ENCODE assay signal across 10 cellular contexts in genomic region chr3:120177907-120178306, GRCh38.
A peak's percentile ranks its signal among the peaks of the same experiment; 100 is the strongest.
DNase-seq lines count a peak whose midpoint lies in the region; ATAC-seq, FAIRE-seq and TF ChIP-seq lines count a peak whose summit lies in the region.
"Had no signal": no experiment of that assay in that cellular context is flagged by ENCODE, and none has a peak within 500 bp of the region (broad histone marks: within the 10 kb centered on the region; RNA-seq: fewer than 3 reads in every experiment).

No MANE protein-coding gene starts in this region.

- H3K27me3 Mint-ChIP-seq in astrocyte (ENCODE audit: low read depth, unreplicated experiment) (no peaks in the 10 kb centered on the region), osteocyte (ENCODE audit: unreplicated experiment) (no peaks in the 10 kb centered on the region)
- H3K27me3 Mint-ChIP-seq in natural killer cell treated with Interleukin-12 subunit alpha and Interleukin-12 subunit beta and Interleukin-15 and Interleukin-18, amount 100 ng/mL, for 72 hours: peaks cover 0 to 11% of the 10 kb centered on the region in 2 donors
- peaks cover 8% of the 10 kb centered on the region for H3K27me3 Mint-ChIP-seq in activated T-helper 17 cell treated with anti-CD3 and anti-CD28 coated beads, Interleukin-2, amount 50 U/mL, for 72 hours
- H3K27me3 Mint-ChIP-seq: stimulated activated naive CD8-positive, alpha-beta T cell treated with anti-CD3 and anti-CD28 coated beads, Interleukin-15, Interleukin-2, amounts not matched to agents 100 ng/mL and 50 ng/mL, for 24 hours had no signal

- H3K27ac Mint-ChIP-seq in astrocyte (ENCODE audit: unreplicated experiment) (peak overlapping the region; percentile 99), osteocyte (ENCODE audit: unreplicated experiment) (peak overlapping the region; percentile 97)
- no peak overlapping the region for H3K27ac Mint-ChIP-seq in natural killer cell treated with Interleukin-12 subunit alpha and Interleukin-12 subunit beta and Interleukin-15 and Interleukin-18, amount 100 ng/mL, for 72 hours
- H3K27ac Mint-ChIP-seq in activated T-helper 17 cell treated with anti-CD3 and anti-CD28 coated beads, Interleukin-2, amount 50 U/mL, for 72 hours: no peak overlapping the region
- H3K27ac Mint-ChIP-seq: activated T-helper 1 cell treated with anti-CD3 and anti-CD28 coated beads, Interleukin-12 subunit alpha, Interleukin-12 subunit beta, Interleukin-2, Interleukin-4 antibody, amounts not matched to agents 30 ng/mL and 10 ng/mL and 1 ng/mL, durations not matched to agents 14 hours and 24 hours and 36 hours; stimulated activated naive CD8-positive, alpha-beta T cell treated with anti-CD3 and anti-CD28 coated beads, Interleukin-15, Interleukin-2, amounts not matched to agents 100 ng/mL and 50 ng/mL, for 24 hours had no signal

- H4K20me1 ChIP-seq in astrocyte (ENCODE audit: insufficient read depth, low read length): no peaks in the 10 kb centered on the region

- H3K27ac ChIP-seq in astrocyte (ENCODE audit: low read depth, low read length): peak overlapping the region; percentile 12

- H3K9me3 Mint-ChIP-seq in astrocyte (ENCODE audit: unreplicated experiment): no peaks in the 10 kb centered on the region
- H3K9me3 Mint-ChIP-seq in osteocyte (ENCODE audit: unreplicated experiment): no peaks in the 10 kb centered on the region
- no peaks in the 10 kb centered on the region for H3K9me3 Mint-ChIP-seq in natural killer cell treated with Interleukin-12 subunit alpha and Interleukin-12 subunit beta and Interleukin-15 and Interleukin-18, amount 100 ng/mL, for 72 hours
- H3K9me3 Mint-ChIP-seq in activated T-helper 17 cell treated with anti-CD3 and anti-CD28 coated beads, Interleukin-2, amount 50 U/mL, for 72 hours: no peaks in the 10 kb centered on the region
- H3K9me3 Mint-ChIP-seq: activated T-helper 1 cell treated with anti-CD3 and anti-CD28 coated beads, Interleukin-12 subunit alpha, Interleukin-12 subunit beta, Interleukin-2, Interleukin-4 antibody, amounts not matched to agents 30 ng/mL and 10 ng/mL and 1 ng/mL, durations not matched to agents 14 hours and 24 hours and 36 hours; stimulated activated naive CD8-positive, alpha-beta T cell treated with anti-CD3 and anti-CD28 coated beads, Interleukin-15, Interleukin-2, amounts not matched to agents 100 ng/mL and 50 ng/mL, for 24 hours had no signal

- H3K79me2 ChIP-seq in astrocyte (ENCODE audit: insufficient read depth, low read length): no peaks in the 10 kb centered on the region

- H3K4me2 ChIP-seq in astrocyte (ENCODE audit: low read length): peak overlapping the region; percentile 69

- peaks cover 13% of the 10 kb centered on the region for H3K4me1 ChIP-seq in astrocyte (ENCODE audit: insufficient read depth, low read length)

- FAIRE-seq in astrocyte (lab: Jason Lieb, UNC): no peak

- H3K4me3 Mint-ChIP-seq in astrocyte (ENCODE audit: unreplicated experiment) (peak overlapping the region; percentile 75), osteocyte (ENCODE audit: unreplicated experiment) (no peak overlapping the region)
- H3K4me3 Mint-ChIP-seq in natural killer cell treated with Interleukin-12 subunit alpha and Interleukin-12 subunit beta and Interleukin-15 and Interleukin-18, amount 100 ng/mL, for 72 hours: no peak overlapping the region
- H3K4me3 Mint-ChIP-seq in activated T-helper 17 cell treated with anti-CD3 and anti-CD28 coated beads, Interleukin-2, amount 50 U/mL, for 72 hours: no peak overlapping the region
- H3K4me3 Mint-ChIP-seq: activated T-helper 1 cell treated with anti-CD3 and anti-CD28 coated beads, Interleukin-12 subunit alpha, Interleukin-12 subunit beta, Interleukin-2, Interleukin-4 antibody, amounts not matched to agents 30 ng/mL and 10 ng/mL and 1 ng/mL, durations not matched to agents 14 hours and 24 hours and 36 hours; stimulated activated naive CD8-positive, alpha-beta T cell treated with anti-CD3 and anti-CD28 coated beads, Interleukin-15, Interleukin-2, amounts not matched to agents 100 ng/mL and 50 ng/mL, for 24 hours had no signal

- ATAC-seq in natural killer cell treated with Interleukin-12 subunit alpha and Interleukin-12 subunit beta and Interleukin-15 and Interleukin-18, amount 100 ng/mL, for 72 hours: no peak
- no peak for ATAC-seq in activated T-helper 17 cell treated with anti-CD3 and anti-CD28 coated beads, Interleukin-2, amount 50 U/mL, for 72 hours (replicated peaks)
- ATAC-seq in GM19455 (IDR thresholded peaks at IDR 0.05; ENCODE audit: unreplicated experiment) (no peak), GM18858 (IDR thresholded peaks at IDR 0.05; ENCODE audit: unreplicated experiment) (no peak)

- H3K36me3 ChIP-seq in astrocyte (ENCODE audit: insufficient read depth, low read length): no peaks in the 10 kb centered on the region

- H3K36me3 Mint-ChIP-seq in astrocyte (ENCODE audit: low read depth, unreplicated experiment) (no peaks in the 10 kb centered on the region), osteocyte (ENCODE audit: unreplicated experiment) (no peaks in the 10 kb centered on the region)
- no peaks in the 10 kb centered on the region for H3K36me3 Mint-ChIP-seq in natural killer cell treated with Interleukin-12 subunit alpha and Interleukin-12 subunit beta and Interleukin-15 and Interleukin-18, amount 100 ng/mL, for 72 hours
- no peaks in the 10 kb centered on the region for H3K36me3 Mint-ChIP-seq in activated T-helper 17 cell treated with anti-CD3 and anti-CD28 coated beads, Interleukin-2, amount 50 U/mL, for 72 hours (ENCODE audit: low read depth)

- peak overlapping the region; percentile 41 for H3K9ac ChIP-seq in astrocyte (ENCODE audit: low read length)

- no peak overlapping the region for H3K4me3 ChIP-seq in astrocyte (ENCODE audit: insufficient read depth, low read depth, low read length)

- H3K9me3 ChIP-seq in astrocyte (ENCODE audit: insufficient read depth, low read depth, low read length): no peaks in the 10 kb centered on the region

- DNase-seq in GM03348 (ENCODE audit: low spot score): peak; percentile 30
- DNase-seq in NCI-H146 (lab: John Stamatoyannopoulos, UW): peak; percentile 84
- no peak for DNase-seq in astrocyte (ENCODE audit: low read depth)
- DNase-seq in osteocyte (ENCODE audit: extremely low spot score, unreplicated experiment): no peak
- DNase-seq in natural killer cell treated with Interleukin-12 subunit alpha and Interleukin-12 subunit beta and Interleukin-15 and Interleukin-18, amount 100 ng/mL, for 72 hours (ENCODE audit: low spot score): no peak

- H3K27me3 ChIP-seq in astrocyte (ENCODE audit: insufficient read depth, low read length): no peaks in the 10 kb centered on the region

- H3K4me1 Mint-ChIP-seq in astrocyte (ENCODE audit: low read depth, unreplicated experiment) (peaks cover 31% of the 10 kb centered on the region), osteocyte (ENCODE audit: unreplicated experiment) (peaks cover 40% of the 10 kb centered on the region)
- H3K4me1 Mint-ChIP-seq in natural killer cell treated with Interleukin-12 subunit alpha and Interleukin-12 subunit beta and Interleukin-15 and Interleukin-18, amount 100 ng/mL, for 72 hours (ENCODE audit: low read depth in 2 of 2): no peaks in the 10 kb centered on the region
- no peaks in the 10 kb centered on the region for H3K4me1 Mint-ChIP-seq in activated T-helper 17 cell treated with anti-CD3 and anti-CD28 coated beads, Interleukin-2, amount 50 U/mL, for 72 hours

- TF ChIP-seq CTCF in astrocyte (IDR thresholded peaks at IDR 0.05; ENCODE audit: insufficient read depth, low read depth, low read length): no peak
- no peak for TF ChIP-seq CTCF in osteocyte (IDR thresholded peaks at IDR 0.05)

- peak overlapping the region; percentile 63 for H2AFZ ChIP-seq in astrocyte (ENCODE audit: low read depth, low read length)

Comparison
In these comparisons a context has a peak if more than half of its experiments do, and no peak if none do; other contexts are left out.
1. DNase-seq: peak in GM03348 (single experiment) and NCI-H146 (single experiment); none in astrocyte (single experiment), osteocyte (single experiment) and natural killer cell treated with Interleukin-12 subunit alpha and Interleukin-12 subunit beta and Interleukin-15 and Interleukin-18, amount 100 ng/mL, for 72 hours (single experiment).
2. H3K27ac Mint-ChIP-seq: peak in astrocyte (single experiment) and osteocyte (single experiment); none in natural killer cell treated with Interleukin-12 subunit alpha and Interleukin-12 subunit beta and Interleukin-15 and Interleukin-18, amount 100 ng/mL, for 72 hours (0 of 2) and activated T-helper 17 cell treated with anti-CD3 and anti-CD28 coated beads, Interleukin-2, amount 50 U/mL, for 72 hours (single experiment).